10 cellular contexts compared by ENCODE assay signal in the genomic region with DNA sequence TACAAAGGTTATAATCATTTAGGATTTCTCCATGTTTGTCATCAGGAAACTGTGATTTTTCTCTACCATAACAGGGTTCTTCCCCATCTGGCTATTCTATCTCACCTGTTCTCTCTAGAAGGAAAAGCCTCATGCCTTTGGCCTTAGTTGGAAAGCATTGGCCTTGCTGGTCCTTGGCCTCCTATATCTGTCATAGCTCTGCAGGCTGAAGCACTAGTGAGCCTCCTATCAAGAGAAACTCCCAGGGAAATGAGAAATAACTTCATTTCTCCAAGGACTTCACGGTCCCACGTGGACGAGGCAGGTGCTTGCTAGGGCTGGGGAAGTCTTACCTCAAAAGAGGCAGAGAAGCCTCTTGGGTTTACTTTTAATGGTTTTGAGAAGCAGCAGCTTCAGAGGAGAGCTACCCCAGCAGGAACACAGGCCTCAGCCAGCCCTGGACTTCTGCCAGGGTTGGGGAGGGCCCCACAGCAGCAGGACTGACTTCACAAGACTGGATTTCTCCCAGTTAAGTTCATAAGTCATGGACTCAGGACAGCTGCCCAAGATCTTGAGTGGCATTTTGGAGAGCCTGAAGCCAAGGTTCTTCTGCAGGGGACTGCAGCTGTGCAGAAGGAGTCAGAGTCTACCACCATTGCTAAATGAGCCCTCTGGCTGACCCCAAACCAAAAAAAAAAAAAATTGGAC. TPM values are rescaled to one million over a fixed set of nuclear protein-coding genes. Genes with fewer than 3 reads are reported as not detected.
A peak's percentile ranks its signal among the peaks of the same experiment; 100 is the strongest.
DNase-seq lines count a peak whose midpoint lies in the region; ATAC-seq and TF ChIP-seq lines count a peak whose summit lies in the region.
"Had no signal": no experiment of that assay in that cellular context is flagged by ENCODE, and none has a peak within 500 bp of the region (broad histone marks: within the 10 kb centered on the region; RNA-seq: fewer than 3 reads in every experiment).

No MANE protein-coding gene starts in this region.

- DNase-seq in NCI-H2171 treated with DMSO at 0.1 percent for 48 hours (lab: John Stamatoyannopoulos, UW) (peak; percentile 48), NCI-H2171 (lab: John Stamatoyannopoulos, UW) (no peak), fibroblast of mammary gland (ENCODE audit: low read depth) (peak; percentile 80), mesothelial cell of epicardium (ENCODE audit: low spot score in 2 of 2, unreplicated experiment in 2 of 2) (peak; percentile 40 to 69), uterus (peak; percentile 33 to 82), LoVo (ENCODE audit: low spot score) (no peak)
- no peak for DNase-seq in stimulated activated CD4-positive, alpha-beta T cell treated with anti-CD3 and anti-CD28 coated beads, Interleukin-15, amount 100 ng/mL, for 24 hours
- DNase-seq: activated CD4-positive, alpha-beta T cell treated with anti-CD3 and anti-CD28 coated beads for 36 hours; naive thymus-derived CD8-positive, alpha-beta T cell had no signal

- TF ChIP-seq POLR2A in uterus (IDR thresholded peaks at IDR 0.05), result no peak

- no peaks in the 10 kb centered on the region for H3K4me1 ChIP-seq in uterus

- ATAC-seq in HG02981 (IDR thresholded peaks at IDR 0.05; ENCODE audit: unreplicated experiment), result no peak
- ATAC-seq: activated CD4-positive, alpha-beta T cell treated with anti-CD3 and anti-CD28 coated beads for 36 hours; naive thymus-derived CD8-positive, alpha-beta T cell had no signal

- H3K27ac ChIP-seq in uterus, result no peak overlapping the region

- no peak for TF ChIP-seq CTCF in fibroblast of mammary gland (conservative IDR thresholded peaks at IDR 0.05; ENCODE audit: control insufficient read depth, insufficient read depth, low read depth, low read length)
- TF ChIP-seq CTCF in mesothelial cell of epicardium (IDR thresholded peaks at IDR 0.05; ENCODE audit: unreplicated experiment), result no peak
- TF ChIP-seq CTCF in uterus (IDR thresholded peaks at IDR 0.05), result no peak

- no peak overlapping the region for H3K4me3 Mint-ChIP-seq in mesothelial cell of epicardium
- H3K4me3 Mint-ChIP-seq: activated CD4-positive, alpha-beta T cell treated with anti-CD3 and anti-CD28 coated beads for 36 hours; naive thymus-derived CD8-positive, alpha-beta T cell had no signal

- H3K36me3 Mint-ChIP-seq in mesothelial cell of epicardium, result no peaks in the 10 kb centered on the region
- H3K36me3 Mint-ChIP-seq: naive thymus-derived CD8-positive, alpha-beta T cell had no signal

- peak overlapping the region; percentile 86 for H3K27ac Mint-ChIP-seq in mesothelial cell of epicardium
- H3K27ac Mint-ChIP-seq: activated CD4-positive, alpha-beta T cell treated with anti-CD3 and anti-CD28 coated beads for 36 hours; naive thymus-derived CD8-positive, alpha-beta T cell had no signal

- peaks cover 3% of the 10 kb centered on the region for H3K9me3 Mint-ChIP-seq in mesothelial cell of epicardium
- H3K9me3 Mint-ChIP-seq: naive thymus-derived CD8-positive, alpha-beta T cell had no signal

- intact Hi-C loops in uterus (cut with DNase I; ENCODE audit: low total_unique reads), result no loop called here

- H3K4me1 Mint-ChIP-seq in mesothelial cell of epicardium, result peaks cover 32% of the 10 kb centered on the region

- H3K36me3 ChIP-seq in uterus, result no peaks in the 10 kb centered on the region

- no peaks in the 10 kb centered on the region for H3K9me3 ChIP-seq in uterus

- H3K4me3 ChIP-seq in fibroblast of mammary gland (ENCODE audit: control insufficient read depth, low read depth, low read length) (no peak overlapping the region), uterus (no peak overlapping the region)

- no peaks in the 10 kb centered on the region for H3K27me3 Mint-ChIP-seq in mesothelial cell of epicardium (ENCODE audit: low read depth)
- H3K27me3 Mint-ChIP-seq: activated CD4-positive, alpha-beta T cell treated with anti-CD3 and anti-CD28 coated beads for 36 hours; naive thymus-derived CD8-positive, alpha-beta T cell had no signal

- H3K27me3 ChIP-seq in uterus, result no peaks in the 10 kb centered on the region

RNA-seq across cellular contexts. Expression of gene PSAT1, which starts 15.8 kb away (rescaled TPM):
- total RNA-seq in mesothelial cell of epicardium (29.9 to 32.5 TPM (median 30.7 TPM) in 3 replicates), uterus (10 to 100 TPM in 1 of 4 donors, 1 to 10 TPM in 1, under 1 TPM in 1, not detected in 1; 0.29 to 33.3 (median 1.6) TPM)

RNA-seq across cellular contexts. Expression of gene CEP78, which starts 45.2 kb away (rescaled TPM):
- 39.3 to 40.9 TPM (median 39.7 TPM) in 3 replicates for total RNA-seq in mesothelial cell of epicardium
- total RNA-seq in uterus, result 10 to 100 TPM in 3 of 4 donors, 1 to 10 TPM in 1; 8.7 to 59.3 (median 26.7) TPM

Comparison
In these comparisons a context has a peak if more than half of its experiments do, and no peak if none do; other contexts are left out.
1. DNase-seq: peak in NCI-H2171 treated with DMSO at 0.1 percent for 48 hours (single experiment), fibroblast of mammary gland (single experiment), mesothelial cell of epicardium (2 of 2) and uterus (2 of 2); none in NCI-H2171 (single experiment), stimulated activated CD4-positive, alpha-beta T cell treated with anti-CD3 and anti-CD28 coated beads, Interleukin-15, amount 100 ng/mL, for 24 hours (single experiment) and LoVo (single experiment).